Comparison of ENCODE assay signal across 11 cellular contexts in genomic region chr3:143814358-143814968, GRCh38.
DNase-seq lines count a peak whose midpoint lies in the region; ATAC-seq lines count a peak whose summit lies in the region.
"Had no signal": no experiment of that assay in that cellular context is flagged by ENCODE, and none has a peak within 500 bp of the region (broad histone marks: within the 10 kb centered on the region; RNA-seq: fewer than 3 reads in every experiment).

No MANE protein-coding gene starts in this region.

- H3K27me3 Mint-ChIP-seq in central memory CD8-positive, alpha-beta T cell, result no peaks in the 10 kb centered on the region

- peak overlapping the region; percentile 29 for H3K27ac Mint-ChIP-seq in central memory CD8-positive, alpha-beta T cell (ENCODE audit: low read depth)

- peak; percentile 80 for DNase-seq in CD1c-positive myeloid dendritic cell (ENCODE audit: extremely low spot score)
- DNase-seq in central memory CD8-positive, alpha-beta T cell (ENCODE audit: low spot score in 2 of 2), result no peak
- no peak for DNase-seq in medulla oblongata (ENCODE audit: extremely low spot score)
- DNase-seq in activated gamma-delta T cell (lab: John Stamatoyannopoulos, UW), result no peak
- no peak for DNase-seq in NAMALWA (ENCODE audit: low spot score)
- DNase-seq: left colon, NCI-H2081 treated with DMSO at 0.1 percent for 48 hours had no signal

- H3K36me3 Mint-ChIP-seq in central memory CD8-positive, alpha-beta T cell (ENCODE audit: insufficient read depth), result no peaks in the 10 kb centered on the region

- ATAC-seq in GM19463 (IDR thresholded peaks at IDR 0.05; ENCODE audit: unreplicated experiment), result peak; percentile 60
- ATAC-seq in HG03460 (IDR thresholded peaks at IDR 0.05; ENCODE audit: unreplicated experiment), result peak; percentile 47
- no peak for ATAC-seq in central memory CD8-positive, alpha-beta T cell (replicated peaks; ENCODE audit: extremely low read depth, poor library complexity, severe bottlenecking)
- ATAC-seq in HG02763 (IDR thresholded peaks at IDR 0.05; ENCODE audit: unreplicated experiment), result no peak
- ATAC-seq: left colon, SK-N-SH treated with all-trans-retinoic acid at 6 μM for 48 hours had no signal

- H3K4me3 Mint-ChIP-seq in central memory CD8-positive, alpha-beta T cell, result no peak overlapping the region

- peaks cover 22% of the 10 kb centered on the region for H3K4me1 Mint-ChIP-seq in central memory CD8-positive, alpha-beta T cell

- H3K9me3 Mint-ChIP-seq in central memory CD8-positive, alpha-beta T cell, result no peaks in the 10 kb centered on the region

Comparison
In these comparisons a context has a peak if more than half of its experiments do, and no peak if none do; other contexts are left out.
1. ATAC-seq: peak in GM19463 (single experiment) and HG03460 (single experiment); none in central memory CD8-positive, alpha-beta T cell (single experiment) and HG02763 (single experiment).